ENCODE assay signal across 1 cellular context in the genomic region with DNA sequence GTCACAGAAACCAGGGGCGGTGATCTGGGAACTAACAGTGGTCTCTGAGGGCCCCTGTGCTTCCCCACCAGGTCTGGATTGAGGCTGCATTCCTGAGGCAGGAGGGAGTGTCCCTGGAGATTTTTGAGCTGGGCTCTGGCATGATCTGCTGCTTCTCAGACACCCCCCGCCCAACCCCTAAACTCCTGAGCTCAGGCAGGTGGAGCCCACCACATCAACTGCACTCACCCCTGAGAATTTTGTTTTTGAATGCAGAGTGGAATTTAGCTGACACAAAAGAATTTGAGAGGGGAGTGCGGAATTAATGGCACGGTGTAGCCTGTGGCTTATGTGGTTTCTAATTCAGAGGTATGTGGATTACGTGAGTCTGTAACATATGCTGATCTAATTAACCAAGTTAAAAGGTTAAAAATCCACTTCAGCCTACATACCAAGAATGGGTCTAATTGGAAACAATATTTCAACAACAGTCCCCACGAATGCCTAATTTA.
TF ChIP-seq lines count a peak whose summit lies in the region.

No MANE protein-coding gene starts in this region.

TF ChIP-seq in H1, 55 proteins besides CTCF, POLR2A, EP300 and RAD21:
- TF ChIP-seq SRF (IDR thresholded peaks at IDR 0.05; ENCODE audit: low read depth, low read length) (no peak), SUZ12 (IDR thresholded peaks at IDR 0.05; ENCODE audit: low read length) (no peak), NRF1 (IDR thresholded peaks at IDR 0.05; ENCODE audit: low read depth, low read length) (no peak)
